ENCODE assay signal across 10 cellular contexts in genomic region chr13:42548731-42549554, GRCh38. TPM values are rescaled to one million over a fixed set of nuclear protein-coding genes. Genes with fewer than 3 reads are reported as not detected.
DNase-seq lines count a peak whose midpoint lies in the region; ATAC-seq, FAIRE-seq and TF ChIP-seq lines count a peak whose summit lies in the region.
"Had no signal": no experiment of that assay in that cellular context is flagged by ENCODE, and none has a peak within 500 bp of the region (broad histone marks: within the 10 kb centered on the region; RNA-seq: fewer than 3 reads in every experiment).

No MANE protein-coding gene starts in this region.

- no peak for ATAC-seq in activated CD8-positive, alpha-beta memory T cell treated with anti-CD3 and anti-CD28 coated beads, Interleukin-2, amount 10 ng/mL, durations not matched to agents 7 days and 5 days
- peak; percentile 90 for ATAC-seq in HG03196 (IDR thresholded peaks at IDR 0.05; ENCODE audit: unreplicated experiment)
- ATAC-seq in activated T-helper 17 cell treated with anti-CD3 and anti-CD28 coated beads, Interleukin-2, amount 50 U/mL, for 72 hours (replicated peaks) = peak; percentile 28
- ATAC-seq in sciatic nerve = peak; percentile 73
- ATAC-seq in activated T-cell treated with anti-CD3 and anti-CD28 coated beads, Interleukin-2, amount 50 U/mL, for 4 hours = no peak
- ATAC-seq: gastrocnemius medialis had no signal

- H3K4me1 Mint-ChIP-seq in activated CD8-positive, alpha-beta memory T cell treated with anti-CD3 and anti-CD28 coated beads, Interleukin-2, amount 10 ng/mL, durations not matched to agents 7 days and 5 days = peaks cover 21% of the 10 kb centered on the region
- peaks cover 6% of the 10 kb centered on the region for H3K4me1 Mint-ChIP-seq in activated T-helper 17 cell treated with anti-CD3 and anti-CD28 coated beads, Interleukin-2, amount 50 U/mL, for 72 hours
- H3K4me1 Mint-ChIP-seq in activated T-cell treated with anti-CD3 and anti-CD28 coated beads, Interleukin-2, amount 50 U/mL, for 4 hours (ENCODE audit: low read depth) = peaks cover 14% of the 10 kb centered on the region

- no peak overlapping the region for H3K4me3 Mint-ChIP-seq in activated CD8-positive, alpha-beta memory T cell treated with anti-CD3 and anti-CD28 coated beads, Interleukin-2, amount 10 ng/mL, durations not matched to agents 7 days and 5 days
- H3K4me3 Mint-ChIP-seq in activated T-helper 17 cell treated with anti-CD3 and anti-CD28 coated beads, Interleukin-2, amount 50 U/mL, for 72 hours = no peak overlapping the region
- H3K4me3 Mint-ChIP-seq in activated T-cell treated with anti-CD3 and anti-CD28 coated beads, Interleukin-2, amount 50 U/mL, for 4 hours = no peak overlapping the region

- DNase-seq in activated CD8-positive, alpha-beta memory T cell treated with anti-CD3 and anti-CD28 coated beads, Interleukin-2, amount 10 ng/mL, durations not matched to agents 7 days and 5 days = no peak
- no peak for DNase-seq in activated CD8-positive, alpha-beta memory T cell treated with anti-CD3 and anti-CD28 coated beads, Interleukin-2, amount 50 U/mL, for 4 hours
- no peak for DNase-seq in sciatic nerve (ENCODE audit: low spot score)
- DNase-seq in activated T-cell treated with anti-CD3 and anti-CD28 coated beads, Interleukin-2, amount 50 U/mL, for 4 hours = no peak
- no peak for DNase-seq in H54 (ENCODE audit: insufficient read length, low spot score)
- no peak for DNase-seq in NCI-H2107 (lab: John Stamatoyannopoulos, UW)

- no peak for FAIRE-seq in H54 (lab: Jason Lieb, UNC)
- FAIRE-seq: A204.1 had no signal

- H3K27ac Mint-ChIP-seq in activated CD8-positive, alpha-beta memory T cell treated with anti-CD3 and anti-CD28 coated beads, Interleukin-2, amount 10 ng/mL, durations not matched to agents 7 days and 5 days = peak overlapping the region; percentile 52
- no peak overlapping the region for H3K27ac Mint-ChIP-seq in activated T-helper 17 cell treated with anti-CD3 and anti-CD28 coated beads, Interleukin-2, amount 50 U/mL, for 72 hours

- intact Hi-C loops in sciatic nerve (cut with DNase I) = no loop called here

- no peak for TF ChIP-seq POLR2A in H54 (IDR thresholded peaks at IDR 0.05; ENCODE audit: low read depth, low read length)

- H3K36me3 Mint-ChIP-seq in activated CD8-positive, alpha-beta memory T cell treated with anti-CD3 and anti-CD28 coated beads, Interleukin-2, amount 10 ng/mL, durations not matched to agents 7 days and 5 days = peaks cover 2% of the 10 kb centered on the region
- H3K36me3 Mint-ChIP-seq in activated T-helper 17 cell treated with anti-CD3 and anti-CD28 coated beads, Interleukin-2, amount 50 U/mL, for 72 hours (ENCODE audit: low read depth) = no peaks in the 10 kb centered on the region
- H3K36me3 Mint-ChIP-seq in activated T-cell treated with anti-CD3 and anti-CD28 coated beads, Interleukin-2, amount 50 U/mL, for 4 hours (ENCODE audit: insufficient read depth) = no peaks in the 10 kb centered on the region

- H3K27me3 Mint-ChIP-seq in activated CD8-positive, alpha-beta memory T cell treated with anti-CD3 and anti-CD28 coated beads, Interleukin-2, amount 10 ng/mL, durations not matched to agents 7 days and 5 days = peaks cover 2% of the 10 kb centered on the region
- H3K27me3 Mint-ChIP-seq in activated T-helper 17 cell treated with anti-CD3 and anti-CD28 coated beads, Interleukin-2, amount 50 U/mL, for 72 hours = no peaks in the 10 kb centered on the region
- H3K27me3 Mint-ChIP-seq in activated T-cell treated with anti-CD3 and anti-CD28 coated beads, Interleukin-2, amount 50 U/mL, for 4 hours (ENCODE audit: low read depth) = peaks cover 2% of the 10 kb centered on the region

- no peaks in the 10 kb centered on the region for H3K9me3 Mint-ChIP-seq in activated CD8-positive, alpha-beta memory T cell treated with anti-CD3 and anti-CD28 coated beads, Interleukin-2, amount 10 ng/mL, durations not matched to agents 7 days and 5 days (ENCODE audit: low read depth)
- H3K9me3 Mint-ChIP-seq in activated T-helper 17 cell treated with anti-CD3 and anti-CD28 coated beads, Interleukin-2, amount 50 U/mL, for 72 hours = no peaks in the 10 kb centered on the region
- no peaks in the 10 kb centered on the region for H3K9me3 Mint-ChIP-seq in activated T-cell treated with anti-CD3 and anti-CD28 coated beads, Interleukin-2, amount 50 U/mL, for 4 hours

- CTCF ChIA-PET in activated CD8-positive, alpha-beta memory T cell treated with anti-CD3 and anti-CD28 coated beads, Interleukin-2, amount 10 ng/mL, durations not matched to agents 7 days and 5 days (lab: Charles Lee) = no interaction called here

RNA-seq across cellular contexts. Expression of gene TNFSF11, which starts 25.0 kb away (rescaled TPM):
- 1 to 10 TPM in 1 of 2 experiments, under 1 TPM in 1; 0.76 to 2.4 TPM for total RNA-seq in activated CD8-positive, alpha-beta memory T cell treated with anti-CD3 and anti-CD28 coated beads, Interleukin-2, amount 10 ng/mL, durations not matched to agents 7 days and 5 days
- 1 to 10 TPM in 1 of 2 donors, under 1 TPM in 1; 0.11 to 1.6 TPM for total RNA-seq in activated T-helper 17 cell treated with anti-CD3 and anti-CD28 coated beads, Interleukin-2, amount 50 U/mL, for 72 hours
- total RNA-seq in sciatic nerve = not detected
- 10 to 100 TPM in 1 of 3 donors, 1 to 10 TPM in 2; 5.7 to 26.4 (median 8.5) TPM for total RNA-seq in activated T-cell treated with anti-CD3 and anti-CD28 coated beads, Interleukin-2, amount 50 U/mL, for 4 hours

Comparison
In these comparisons a context has a peak if more than half of its experiments do, and no peak if none do; other contexts are left out.
1. ATAC-seq: peak in HG03196 (single experiment), activated T-helper 17 cell treated with anti-CD3 and anti-CD28 coated beads, Interleukin-2, amount 50 U/mL, for 72 hours (single experiment) and sciatic nerve (single experiment); none in activated CD8-positive, alpha-beta memory T cell treated with anti-CD3 and anti-CD28 coated beads, Interleukin-2, amount 10 ng/mL, durations not matched to agents 7 days and 5 days (single experiment) and activated T-cell treated with anti-CD3 and anti-CD28 coated beads, Interleukin-2, amount 50 U/mL, for 4 hours (0 of 2).